ENCODE assay signal across 14 cellular contexts in the genomic region with DNA sequence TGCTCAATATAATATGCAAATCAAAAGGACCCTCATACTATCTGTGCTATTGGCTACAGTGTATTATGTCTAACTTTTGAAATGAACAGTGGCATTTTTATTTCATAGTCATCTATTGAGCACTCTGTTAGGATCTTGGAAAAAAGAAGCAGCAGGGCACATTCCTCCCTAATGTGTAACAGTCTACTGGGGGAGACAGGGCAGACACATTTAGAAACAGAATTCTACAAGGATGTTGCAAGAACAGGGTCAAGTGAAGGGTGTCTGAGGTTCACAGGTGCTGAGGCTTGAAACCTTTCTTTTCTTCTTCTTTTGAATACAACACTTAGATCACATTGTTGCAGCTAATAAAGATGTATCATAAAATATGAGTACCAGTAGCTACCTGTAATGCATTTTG.
DNase-seq lines count a peak whose midpoint lies in the region; ATAC-seq and TF ChIP-seq lines count a peak whose summit lies in the region.
"Had no signal": no experiment of that assay in that cellular context is flagged by ENCODE, and none has a peak within 500 bp of the region (broad histone marks: within the 10 kb centered on the region; RNA-seq: fewer than 3 reads in every experiment).

No MANE protein-coding gene starts in this region.

- DNase-seq in GM04503 (ENCODE audit: low read depth) (peak; percentile 65), amniotic stem cell (lab: John Stamatoyannopoulos, UW) (peak; percentile 33), renal cortical epithelial cell (ENCODE audit: low read depth) (peak; percentile 82), colonic mucosa (no peak)
- no peak for DNase-seq in stimulated activated CD4-positive, alpha-beta T cell treated with anti-CD3 and anti-CD28 coated beads, Interleukin-1b, Interleukin-23, amount 100 ng/mL, for 48 hours
- DNase-seq in NK-92 treated with Interleukin-12 subunit alpha and Interleukin-12 subunit beta, amount 100 ng/mL, for 24 hours (lab: John Stamatoyannopoulos, UW), result no peak
- DNase-seq: activated CD4-positive, alpha-beta T cell treated with anti-CD3 and anti-CD28 coated beads, Interleukin-2, amount 50 U/mL, for 4 hours; activated T-cell treated with anti-CD3 and anti-CD28 coated beads, Interleukin-2, amount 50 U/mL, for 1 hour; heart right ventricle; kidney; NCI-H2029 treated with DMSO at 0.1 percent for 48 hours; PC-9 had no signal

- H3K4me3 ChIP-seq in gastroesophageal sphincter (no peak overlapping the region), colonic mucosa (no peak overlapping the region)
- H3K4me3 ChIP-seq: heart right ventricle, PC-9 had no signal

- H3K4me1 ChIP-seq in gastroesophageal sphincter, result no peaks in the 10 kb centered on the region
- H3K4me1 ChIP-seq in colonic mucosa, result no peaks in the 10 kb centered on the region

- no peak for TF ChIP-seq CTCF in gastroesophageal sphincter (IDR thresholded peaks at IDR 0.05)
- TF ChIP-seq CTCF in colonic mucosa (IDR thresholded peaks at IDR 0.05), result no peak

- no peak overlapping the region for H3K9ac ChIP-seq in colonic mucosa (ENCODE audit: low read depth in 2 of 2, low read length in 2 of 2)

- no peak for TF ChIP-seq EP300 in gastroesophageal sphincter (IDR thresholded peaks at IDR 0.05)

- no peaks in the 10 kb centered on the region for H3K36me3 ChIP-seq in gastroesophageal sphincter
- no peaks in the 10 kb centered on the region for H3K36me3 ChIP-seq in colonic mucosa
- H3K36me3 ChIP-seq: heart right ventricle had no signal

- H3K27ac ChIP-seq in gastroesophageal sphincter, result no peak overlapping the region
- no peak overlapping the region for H3K27ac ChIP-seq in colonic mucosa
- H3K27ac ChIP-seq: heart right ventricle, PC-9 had no signal

- no peaks in the 10 kb centered on the region for H3K9me3 ChIP-seq in gastroesophageal sphincter
- no peaks in the 10 kb centered on the region for H3K9me3 ChIP-seq in colonic mucosa
- H3K9me3 ChIP-seq: heart right ventricle had no signal

- no peak for TF ChIP-seq POLR2A in gastroesophageal sphincter (IDR thresholded peaks at IDR 0.05)

- peak; percentile 58 for ATAC-seq in gastroesophageal sphincter
- ATAC-seq: activated naive CD4-positive, alpha-beta T cell treated with anti-CD3 and anti-CD28 coated beads, Interleukin-2, amount 50 U/mL, for 72 hours had no signal

- H3K27me3 ChIP-seq in gastroesophageal sphincter, result no peaks in the 10 kb centered on the region
- H3K27me3 ChIP-seq in colonic mucosa, result no peaks in the 10 kb centered on the region
- H3K27me3 ChIP-seq: heart right ventricle had no signal

- intact Hi-C loops in colonic mucosa (cut with DNase I), result no loop called here

Comparison
In these comparisons a context has a peak if more than half of its experiments do, and no peak if none do; other contexts are left out.
1. DNase-seq: peak in GM04503 (single experiment), amniotic stem cell (single experiment) and renal cortical epithelial cell (single experiment); none in colonic mucosa (single experiment), stimulated activated CD4-positive, alpha-beta T cell treated with anti-CD3 and anti-CD28 coated beads, Interleukin-1b, Interleukin-23, amount 100 ng/mL, for 48 hours (single experiment) and NK-92 treated with Interleukin-12 subunit alpha and Interleukin-12 subunit beta, amount 100 ng/mL, for 24 hours (single experiment).